ENCODE assay signal across 1 cellular context in genomic region chr1:47972864-47973437, GRCh38.
TF ChIP-seq lines count a peak whose summit lies in the region.

No MANE protein-coding gene starts in this region.

TF ChIP-seq in K562, 482 proteins besides CTCF, POLR2A, EP300 and RAD21 (continued from another document):
- TF ChIP-seq CTCFL (IDR thresholded peaks at IDR 0.05; ENCODE audit: borderline replicate concordance, insufficient read depth, low read depth, low read length, poor library complexity, severe bottlenecking) (peak; percentile 86), LARP7 (IDR thresholded peaks at IDR 0.05) (no peak), TOE1 (IDR thresholded peaks at IDR 0.05; ENCODE audit: borderline replicate concordance) (no peak), TOE1 (CRISPR knock-in tag; IDR thresholded peaks at IDR 0.05; ENCODE audit: borderline replicate concordance, low read depth) (no peak), CEBPB (tag; IDR thresholded peaks at IDR 0.05) (peak; percentile 89), MTA3 (IDR thresholded peaks at IDR 0.05; ENCODE audit: borderline replicate concordance) (no peak)
TF ChIP-seq in K562: peak in this region for 3.
